In genomic region chr1:81703736-81704463, GRCh38 we compare ENCODE assay signal across 1 cellular context.
TF ChIP-seq lines count a peak whose summit lies in the region.

No MANE protein-coding gene starts in this region.

TF ChIP-seq in GM12878, 131 proteins besides CTCF, POLR2A, EP300 and RAD21:
- TF ChIP-seq ZNF384 (IDR thresholded peaks at IDR 0.05; ENCODE audit: borderline replicate concordance, low read depth, low read length) = no peak
- no peak for TF ChIP-seq LARP7 (IDR thresholded peaks at IDR 0.05)
- no peak for TF ChIP-seq CUX1 (IDR thresholded peaks at IDR 0.05; ENCODE audit: insufficient replicate concordance, low read depth, low read length)
- TF ChIP-seq BCL11A (IDR thresholded peaks at IDR 0.05; ENCODE audit: low read depth, low read length) = no peak
- no peak for TF ChIP-seq MTA2 (IDR thresholded peaks at IDR 0.05; ENCODE audit: low read depth)
- TF ChIP-seq ZBTB40 (IDR thresholded peaks at IDR 0.05; ENCODE audit: borderline replicate concordance) = no peak
- no peak for TF ChIP-seq POLR2AphosphoS2 (IDR thresholded peaks at IDR 0.05; ENCODE audit: low read depth, low read length)
